8 cellular contexts compared by ENCODE assay signal in genomic region chr9:134136117-134136996, GRCh38. TPM values are rescaled to one million over a fixed set of nuclear protein-coding genes. Genes with fewer than 3 reads are reported as not detected.
DNase-seq lines count a peak whose midpoint lies in the region; ATAC-seq and TF ChIP-seq lines count a peak whose summit lies in the region.

No MANE protein-coding gene starts in this region.

- no peak for TF ChIP-seq CTCF in AG09309 (IDR thresholded peaks at IDR 0.05; ENCODE audit: control insufficient read depth, insufficient read depth, low read depth, low read length, missing control alignments)
- no peak for TF ChIP-seq CTCF in fibroblast of mammary gland (conservative IDR thresholded peaks at IDR 0.05; ENCODE audit: control insufficient read depth, insufficient read depth, low read depth, low read length)
- TF ChIP-seq CTCF in omental fat pad (IDR thresholded peaks at IDR 0.05), result no peak

- H3K27me3 Mint-ChIP-seq in activated CD4-positive, alpha-beta memory T cell treated with anti-CD3 and anti-CD28 coated beads for 36 hours, result no peaks in the 10 kb centered on the region

- H3K36me3 Mint-ChIP-seq in activated CD4-positive, alpha-beta memory T cell treated with anti-CD3 and anti-CD28 coated beads for 36 hours, result peaks cover 20% of the 10 kb centered on the region

- peak overlapping the region; percentile 68 for H3K27ac Mint-ChIP-seq in activated CD4-positive, alpha-beta memory T cell treated with anti-CD3 and anti-CD28 coated beads for 36 hours

- H3K4me3 ChIP-seq in AG09309 (ENCODE audit: control insufficient read depth, low read depth, low read length) (peak overlapping the region; percentile 99), fibroblast of mammary gland (ENCODE audit: control insufficient read depth, low read depth, low read length) (peak overlapping the region; percentile 91)

- ATAC-seq in GM18867 (IDR thresholded peaks at IDR 0.05; ENCODE audit: unreplicated experiment) (peak; percentile 26), HG03280 (IDR thresholded peaks at IDR 0.05; ENCODE audit: unreplicated experiment) (peak; percentile 13), omental fat pad (ENCODE audit: low FRiP score) (peak; percentile 15)

- no peaks in the 10 kb centered on the region for H3K9me3 Mint-ChIP-seq in activated CD4-positive, alpha-beta memory T cell treated with anti-CD3 and anti-CD28 coated beads for 36 hours

- CTCF ChIA-PET in activated CD4-positive, alpha-beta memory T cell treated with anti-CD3 and anti-CD28 coated beads for 36 hours (lab: Charles Lee), result interaction anchor here (0.5 to 2.0 kb wide), 4 partner anchors 27 to 71 kb away, joined by 3 to 10 read pairs (median 3); no protein-coding TSS in a partner anchor

- POLR2A ChIA-PET in activated CD4-positive, alpha-beta memory T cell treated with anti-CD3 and anti-CD28 coated beads for 36 hours (lab: Charles Lee), result interaction anchor here (0.7 to 2.7 kb wide), 6 partner anchors 17 to 320 kb away, joined by 3 to 21 read pairs (median 3); partner anchors contain the start of gene RNU6ATAC

- H3K4me1 Mint-ChIP-seq in activated CD4-positive, alpha-beta memory T cell treated with anti-CD3 and anti-CD28 coated beads for 36 hours (ENCODE audit: low read depth), result peaks cover 32% of the 10 kb centered on the region

- no peak for DNase-seq in AG09309 (ENCODE audit: low read depth)
- DNase-seq in activated CD4-positive, alpha-beta memory T cell treated with anti-CD3 and anti-CD28 coated beads for 36 hours, result peak; percentile 22
- peak; percentile 24 for DNase-seq in fibroblast of mammary gland (ENCODE audit: low read depth)
- no peak for DNase-seq in omental fat pad (ENCODE audit: low spot score)
- no peak for DNase-seq in NCI-H524 treated with DMSO at 0.1 percent for 48 hours (lab: John Stamatoyannopoulos, UW)
- DNase-seq in UCSD-AML1 (lab: John Stamatoyannopoulos, UW; ENCODE audit: unreplicated experiment), result no peak

- intact Hi-C loops in activated CD4-positive, alpha-beta memory T cell treated with anti-CD3 and anti-CD28 coated beads for 36 hours (cut with micrococcal nuclease), result loop anchor here (1.0 kb wide), 2 partner anchors 28 to 111 kb away; partner anchors contain the start of genes BRD3OS and RNU6ATAC

- H3K4me3 Mint-ChIP-seq in activated CD4-positive, alpha-beta memory T cell treated with anti-CD3 and anti-CD28 coated beads for 36 hours, result peak overlapping the region; percentile 96

RNA-seq across cellular contexts. Expression of gene WDR5, which starts 0.5 kb away (rescaled TPM):
- total RNA-seq in activated CD4-positive, alpha-beta memory T cell treated with anti-CD3 and anti-CD28 coated beads for 36 hours, result 10 to 100 TPM; 41.6 to 43.0 TPM
- total RNA-seq in omental fat pad, result 10 to 100 TPM; 16.1 to 28.2 (median 19.7) TPM

RNA-seq across cellular contexts. Expression of gene RNU6ATAC, which starts 28.0 kb away (rescaled TPM):
- 10 to 100 TPM; 25.8 to 41.0 TPM for total RNA-seq in activated CD4-positive, alpha-beta memory T cell treated with anti-CD3 and anti-CD28 coated beads for 36 hours
- total RNA-seq in omental fat pad, result not detected

Comparison
In these comparisons a context has a peak if more than half of its experiments do, and no peak if none do; other contexts are left out.
1. DNase-seq: peak in activated CD4-positive, alpha-beta memory T cell treated with anti-CD3 and anti-CD28 coated beads for 36 hours (single experiment) and fibroblast of mammary gland (single experiment); none in AG09309 (single experiment), omental fat pad (single experiment), NCI-H524 treated with DMSO at 0.1 percent for 48 hours (single experiment) and UCSD-AML1 (single experiment).
2. RNA of gene RNU6ATAC, which starts 28.0 kb away (total RNA-seq): 25.8 to 41.0 TPM in activated CD4-positive, alpha-beta memory T cell treated with anti-CD3 and anti-CD28 coated beads for 36 hours; not detected in omental fat pad; every median in the first group is over 10 times any median in the second.
3. Peak in every context shown above with its lines, with median percentiles within 50 percentile points of each other: ATAC-seq.